Comparison of ENCODE assay signal across 8 cellular contexts in genomic region chr6:154995241-154996162, GRCh38.
DNase-seq lines count a peak whose midpoint lies in the region; ATAC-seq and TF ChIP-seq lines count a peak whose summit lies in the region.

Gene TIAM2, plus strand, starts transcription at chr6:154995315. Its CDS starts 133,909 bp downstream, at chr6:155129224.

- TF ChIP-seq CTCF in GM13977 (IDR thresholded peaks at IDR 0.05; ENCODE audit: extremely low read depth, insufficient read depth, missing control alignments): no peak
- TF ChIP-seq CTCF in astrocyte of the spinal cord (IDR thresholded peaks at IDR 0.05; ENCODE audit: low read depth, low read length): no peak

- DNase-seq in GM13977 (ENCODE audit: low spot score): peak; percentile 64
- DNase-seq in NCI-H2171 treated with DMSO at 0.1 percent for 48 hours (lab: John Stamatoyannopoulos, UW): peak; percentile 45
- peak; percentile 24 for DNase-seq in astrocyte of the spinal cord (ENCODE audit: low read depth, low spot score)
- DNase-seq in iris pigment epithelial cell (ENCODE audit: low read depth): peak; percentile 25
- DNase-seq in stimulated activated CD4-positive, alpha-beta T cell treated with anti-CD3 and anti-CD28 coated beads, Interleukin-15, amount 100 ng/mL, for 24 hours: peak; percentile 62
- no peak for DNase-seq in SKM-1 treated with dmso at 0.1 percent for 144 hours (lab: John Stamatoyannopoulos, UW; ENCODE audit: unreplicated experiment)

- ATAC-seq in HG03196 (IDR thresholded peaks at IDR 0.05; ENCODE audit: unreplicated experiment): no peak
- no peak for ATAC-seq in GM21723 (IDR thresholded peaks at IDR 0.05; ENCODE audit: unreplicated experiment)

- peak within 1 kb of the TSS; percentile 69 for H3K4me3 ChIP-seq in astrocyte of the spinal cord (ENCODE audit: low read depth, low read length)

- in situ Hi-C loops in GM13977 (cut with MboI; ENCODE audit: low pct_unique_long_range_greater_than_20kb, low sequenced_read_pairs, unreplicated experiment) (no loop called here), astrocyte of the spinal cord (cut with HindIII; ENCODE audit: low sequenced_read_pairs) (no loop called here)
